Comparison of ENCODE assay signal across 8 cellular contexts in the genomic region with DNA sequence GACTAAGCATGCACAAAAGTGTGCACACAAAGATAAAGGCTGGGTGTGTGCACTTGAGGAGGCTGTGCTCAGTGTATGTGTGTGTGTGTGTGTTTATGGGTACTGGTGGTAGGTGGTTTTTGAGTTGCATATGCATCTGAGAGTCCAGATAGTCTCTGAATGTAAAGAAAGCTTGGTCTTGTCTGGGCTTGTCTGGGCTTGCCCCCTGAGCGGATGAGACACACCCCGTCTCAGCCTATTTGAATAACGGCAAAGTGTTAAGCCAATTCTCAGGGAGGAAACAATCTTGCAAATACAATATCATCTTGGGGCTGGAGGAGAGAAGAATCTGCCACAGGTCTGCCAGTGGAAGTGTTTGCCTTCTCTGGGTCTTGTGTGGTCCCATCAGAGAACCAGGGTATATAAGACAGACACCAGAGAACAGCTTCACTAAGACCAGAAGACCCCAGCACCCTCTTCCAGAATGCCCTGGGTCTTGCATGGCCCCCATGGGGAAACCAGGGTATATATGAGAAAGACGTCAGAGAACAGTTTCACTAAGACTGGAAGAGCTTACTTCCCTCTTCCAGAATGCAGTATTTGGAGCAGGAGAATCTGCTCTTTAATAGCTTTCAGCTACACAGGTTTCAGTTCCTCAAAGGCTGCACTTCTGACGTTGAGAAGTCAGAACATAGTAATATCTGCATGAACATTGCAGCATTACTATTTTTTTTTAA. TPM values are rescaled to one million over a fixed set of nuclear protein-coding genes. Genes with fewer than 3 reads are reported as not detected.
A peak's percentile ranks its signal among the peaks of the same experiment; 100 is the strongest.
DNase-seq lines count a peak whose midpoint lies in the region; ATAC-seq and TF ChIP-seq lines count a peak whose summit lies in the region.

No MANE protein-coding gene starts in this region.

- peak overlapping the region in 4 of 7 donors; percentile 82 to 92 (median 92) for H3K27ac Mint-ChIP-seq in CD14-positive monocyte

- H3K9me3 Mint-ChIP-seq in CD14-positive monocyte = peaks cover 0 to 3% (median 0%) of the 10 kb centered on the region in 7 donors

- intact Hi-C loops in CD14-positive monocyte (cut with micrococcal nuclease) = loop anchor here (5.0 kb wide), 1 partner anchor 45 kb away; the partner anchor contains the start of gene TNFSF9 (in 2 of the 2)

- peaks cover 22% of the 10 kb centered on the region for H3K4me1 Mint-ChIP-seq in CD14-positive monocyte

- peaks cover 2 to 5% (median 5%) of the 10 kb centered on the region in 3 donors for H3K27me3 Mint-ChIP-seq in CD14-positive monocyte (ENCODE audit: low read depth in 3 of 3)

- no peak overlapping the region for H3K4me3 Mint-ChIP-seq in CD14-positive monocyte

- no peaks in the 10 kb centered on the region for H3K36me3 Mint-ChIP-seq in CD14-positive monocyte

- DNase-seq in CD14-positive monocyte (ENCODE audit: low spot score) = peak; percentile 69
- peak; percentile 31 for DNase-seq in OCI-M1 (lab: John Stamatoyannopoulos, UW)
- peak; percentile 77 for DNase-seq in medulla oblongata (ENCODE audit: extremely low spot score)
- DNase-seq in stimulated activated naive CD4-positive, alpha-beta T cell treated with Interleukin-2 at 50 U/mL for 16 hours (lab: John Stamatoyannopoulos, UW) = no peak
- DNase-seq in stimulated activated CD4-positive, alpha-beta T cell treated with anti-CD3 and anti-CD28 coated beads, Interleukin-15, amount 100 ng/mL, for 24 hours = no peak
- DNase-seq in HCEC 1CT = no peak

- no peak for TF ChIP-seq CTCF in CD14-positive monocyte (IDR thresholded peaks at IDR 0.05)

- peak; percentile 81 for ATAC-seq in GM19035 (IDR thresholded peaks at IDR 0.05; ENCODE audit: unreplicated experiment)
- peak; percentile 82 for ATAC-seq in HG03045 (IDR thresholded peaks at IDR 0.05; ENCODE audit: unreplicated experiment)

RNA-seq across cellular contexts. Expression of gene CD70, which starts 13.4 kb away (rescaled TPM):
- polyA plus RNA-seq in CD14-positive monocyte = not detected

RNA-seq across cellular contexts. Expression of gene TNFSF9, which starts 46.7 kb away (rescaled TPM):
- 1 to 10 TPM; 4.3 to 4.9 TPM for polyA plus RNA-seq in CD14-positive monocyte

Comparison
In these comparisons a context has a peak if more than half of its experiments do, and no peak if none do; other contexts are left out.
1. DNase-seq: peak in CD14-positive monocyte (single experiment), OCI-M1 (single experiment) and medulla oblongata (single experiment); none in stimulated activated naive CD4-positive, alpha-beta T cell treated with Interleukin-2 at 50 U/mL for 16 hours (single experiment), stimulated activated CD4-positive, alpha-beta T cell treated with anti-CD3 and anti-CD28 coated beads, Interleukin-15, amount 100 ng/mL, for 24 hours (single experiment) and HCEC 1CT (single experiment).